ENCODE assay signal across 13 cellular contexts in the genomic region with DNA sequence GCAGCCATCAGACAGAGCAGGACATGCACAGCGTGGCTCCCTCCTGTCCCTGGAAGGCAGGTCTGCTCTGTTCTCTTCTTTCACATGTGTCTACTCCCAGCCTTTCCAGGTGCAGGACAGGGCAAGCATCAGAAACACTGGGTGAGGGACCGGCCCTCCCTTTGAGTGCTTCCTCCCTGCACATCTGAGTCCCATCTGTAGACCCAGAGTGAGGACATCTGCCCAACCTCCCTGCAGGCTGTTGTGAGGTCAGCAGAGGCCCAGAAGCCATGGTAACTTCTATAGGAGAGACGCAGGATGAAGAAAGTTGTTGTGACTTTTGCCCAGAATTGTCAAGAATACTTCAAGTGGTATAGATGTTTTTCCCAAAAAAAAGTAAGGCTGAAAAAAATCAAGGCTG.
DNase-seq lines count a peak whose midpoint lies in the region; ATAC-seq, FAIRE-seq and TF ChIP-seq lines count a peak whose summit lies in the region.
"Had no signal": no experiment of that assay in that cellular context is flagged by ENCODE, and none has a peak within 500 bp of the region (broad histone marks: within the 10 kb centered on the region; RNA-seq: fewer than 3 reads in every experiment).

No MANE protein-coding gene starts in this region.

- H3K36me3 ChIP-seq in SJSA1 = no peaks in the 10 kb centered on the region
- H3K36me3 ChIP-seq in gastroesophageal sphincter = no peaks in the 10 kb centered on the region
- H3K36me3 ChIP-seq in rectal smooth muscle tissue (ENCODE audit: control insufficient read depth, insufficient read depth, low read length) = no peaks in the 10 kb centered on the region
- no peaks in the 10 kb centered on the region for H3K36me3 ChIP-seq in ovary

- H3K4me3 ChIP-seq in SJSA1 = no peak overlapping the region
- no peak overlapping the region for H3K4me3 ChIP-seq in gastroesophageal sphincter
- no peak overlapping the region for H3K4me3 ChIP-seq in rectal smooth muscle tissue (ENCODE audit: low read length)
- no peak overlapping the region for H3K4me3 ChIP-seq in ovary
- H3K4me3 ChIP-seq: PC-9 had no signal

- no peak for ATAC-seq in gastroesophageal sphincter
- ATAC-seq in GM19397 (IDR thresholded peaks at IDR 0.05; ENCODE audit: unreplicated experiment) = no peak

- WGBS in gastroesophageal sphincter (ENCODE audit: low coverage in 1 of 2), 2 donors = 75 to 76% methylated on average over 2 of the region's 3 CpGs
- 78 to 82% (median 78%) methylated on average over 3 of the region's 3 CpGs for WGBS in ovary, 3 donors

- peak overlapping the region in 6 of 7 donors; percentile 66 to 98 (median 86) for H3K27ac Mint-ChIP-seq in CD14-positive monocyte
- H3K27ac Mint-ChIP-seq: activated T-helper 2 cell treated with anti-CD3 and anti-CD28 coated beads, Interferon-gamma antibody, Interleukin-2, Interleukin-4, amounts not matched to agents 10 μg/mL and 5 μg/mL and 100 μg/mL, durations not matched to agents 14 hours and 24 hours and 36 hours had no signal

- peaks cover 0 to 4% (median 0%) of the 10 kb centered on the region in 7 donors for H3K9me3 Mint-ChIP-seq in CD14-positive monocyte
- H3K9me3 Mint-ChIP-seq: activated T-helper 2 cell treated with anti-CD3 and anti-CD28 coated beads, Interferon-gamma antibody, Interleukin-2, Interleukin-4, amounts not matched to agents 10 μg/mL and 5 μg/mL and 100 μg/mL, durations not matched to agents 14 hours and 24 hours and 36 hours had no signal

- peaks cover 0 to 2% (median 0%) of the 10 kb centered on the region in 3 donors for H3K27me3 Mint-ChIP-seq in CD14-positive monocyte (ENCODE audit: low read depth in 3 of 3)

- no peak for TF ChIP-seq POLR2A in gastroesophageal sphincter (IDR thresholded peaks at IDR 0.05)
- TF ChIP-seq POLR2A in ovary (IDR thresholded peaks at IDR 0.05) = no peak

- intact Hi-C loops in CD14-positive monocyte (cut with micrococcal nuclease) = no loop called here
- intact Hi-C loops in ovary (cut with DNase I) = no loop called here

- no peak for FAIRE-seq in frontal cortex (lab: Jason Lieb, UNC)

- H3K27me3 ChIP-seq in SJSA1 (replicated peaks) (no peaks in the 10 kb centered on the region), gastroesophageal sphincter (no peaks in the 10 kb centered on the region), rectal smooth muscle tissue (ENCODE audit: control insufficient read depth, insufficient read depth, low read length) (no peaks in the 10 kb centered on the region), ovary (no peaks in the 10 kb centered on the region)

- TF ChIP-seq CTCF in CD14-positive monocyte (IDR thresholded peaks at IDR 0.05) (no peak), gastroesophageal sphincter (IDR thresholded peaks at IDR 0.05) (no peak), ovary (IDR thresholded peaks at IDR 0.05) (no peak)

- TF ChIP-seq EP300 in gastroesophageal sphincter (IDR thresholded peaks at IDR 0.05) = no peak
- TF ChIP-seq EP300 in ovary (IDR thresholded peaks at IDR 0.05) = no peak

- peak overlapping the region; percentile 92 for H3K27ac ChIP-seq in SJSA1
- H3K27ac ChIP-seq in gastroesophageal sphincter = peak overlapping the region in 3 of 4 donors; percentile 88 to 89 (median 88)
- peak overlapping the region; percentile 89 for H3K27ac ChIP-seq in rectal smooth muscle tissue (ENCODE audit: low read depth, low read length)
- no peak overlapping the region for H3K27ac ChIP-seq in ovary
- H3K27ac ChIP-seq: PC-9 had no signal

- H3K4me1 ChIP-seq in SJSA1 (replicated peaks) (peaks cover 84% of the 10 kb centered on the region), gastroesophageal sphincter (peaks cover 0 to 67% (median 5%) of the 10 kb centered on the region in 3 donors), rectal smooth muscle tissue (ENCODE audit: control insufficient read depth, insufficient read depth, low read length) (peaks cover 35% of the 10 kb centered on the region), ovary (ENCODE audit: insufficient read depth) (no peaks in the 10 kb centered on the region)

- H3K9me3 ChIP-seq in SJSA1 (replicated peaks) (no peaks in the 10 kb centered on the region), gastroesophageal sphincter (no peaks in the 10 kb centered on the region), ovary (no peaks in the 10 kb centered on the region)

- H3K4me3 Mint-ChIP-seq in CD14-positive monocyte = peak overlapping the region in 1 of 2 donors; percentile 64

- DNase-seq in CD14-positive monocyte (ENCODE audit: low spot score) = no peak
- DNase-seq in SJSA1 (ENCODE audit: low read depth in 1 of 2, low spot score in 2 of 2) = no peak
- no peak for DNase-seq in frontal cortex (ENCODE audit: low spot score in 2 of 2)
- DNase-seq in ovary = no peak
- DNase-seq in SIG-M5 treated with dmso at 0.1 percent for 504 hours (lab: John Stamatoyannopoulos, UW; ENCODE audit: unreplicated experiment) = no peak
- DNase-seq: activated CD4-positive, alpha-beta T cell treated with anti-CD3 and anti-CD28 coated beads, Interleukin-2, amount 50 U/mL, for 4 hours; NCI-H2171 treated with DMSO at 0.1 percent for 48 hours; PC-9; T-helper 9 cell had no signal

- no peak overlapping the region for H3K9ac ChIP-seq in rectal smooth muscle tissue (ENCODE audit: low read length)

- no peaks in the 10 kb centered on the region for H3K36me3 Mint-ChIP-seq in CD14-positive monocyte

- peaks cover 65% of the 10 kb centered on the region for H3K4me1 Mint-ChIP-seq in CD14-positive monocyte

Comparison
In these comparisons a context has a peak if more than half of its experiments do, and no peak if none do; other contexts are left out.
1. H3K27ac ChIP-seq: peak in SJSA1 (single experiment), gastroesophageal sphincter (3 of 4) and rectal smooth muscle tissue (single experiment); none in ovary (0 of 2).